ENCODE assay signal across 26 cellular contexts in the genomic region with DNA sequence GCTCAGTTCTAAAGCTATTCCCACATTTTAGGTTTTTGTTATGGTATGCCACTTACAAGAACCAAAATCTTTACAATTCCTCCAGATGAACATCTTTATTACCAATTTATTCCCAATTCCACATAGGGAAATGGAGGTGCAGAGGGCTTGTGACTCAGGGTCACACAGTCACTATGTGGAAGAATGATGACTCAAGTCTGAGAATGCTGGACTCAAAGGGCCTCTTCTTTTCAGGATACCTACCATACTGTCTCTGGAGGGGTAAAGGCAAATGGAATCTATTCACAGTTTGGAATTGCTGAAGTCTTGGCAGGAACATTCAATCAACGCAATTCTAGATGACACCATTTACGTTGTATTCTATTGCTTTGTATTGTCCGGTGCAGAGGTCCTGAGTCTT. TPM values are rescaled to one million over a fixed set of nuclear protein-coding genes. Genes with fewer than 3 reads are reported as not detected.
DNase-seq lines count a peak whose midpoint lies in the region; ATAC-seq, FAIRE-seq and TF ChIP-seq lines count a peak whose summit lies in the region.
"Had no signal": no experiment of that assay in that cellular context is flagged by ENCODE, and none has a peak within 500 bp of the region (broad histone marks: within the 10 kb centered on the region; RNA-seq: fewer than 3 reads in every experiment).

No MANE protein-coding gene starts in this region.

- peaks cover 27% of the 10 kb centered on the region for H3F3A ChIP-seq in SU-DHL-6 (ENCODE audit: insufficient read depth)

- intact Hi-C loops in left ventricle myocardium inferior (cut with micrococcal nuclease), result no loop called here
- intact Hi-C loops in testis (cut with DNase I; ENCODE audit: low total_unique reads), result no loop called here

- TF ChIP-seq POLR2A in testis (IDR thresholded peaks at IDR 0.05), result no peak

- H2AFZ ChIP-seq in SU-DHL-6 (ENCODE audit: low read depth, low read length, severe bottlenecking), result no peak overlapping the region
- no peak overlapping the region for H2AFZ ChIP-seq in keratinocyte (ENCODE audit: control insufficient read depth, low read length)
- H2AFZ ChIP-seq: hepatocyte had no signal

- H3K27me3 ChIP-seq in SU-DHL-6 (ENCODE audit: low read length) (no peaks in the 10 kb centered on the region), keratinocyte (ENCODE audit: control insufficient read depth, extremely low read depth, insufficient read depth, low read length) (no peaks in the 10 kb centered on the region), left ventricle myocardium inferior (ENCODE audit: low read depth) (peaks cover 8% of the 10 kb centered on the region), testis (no peaks in the 10 kb centered on the region)
- H3K27me3 ChIP-seq: dorsolateral prefrontal cortex, hepatocyte, upper lobe of right lung had no signal

- H3K27ac ChIP-seq in SU-DHL-6 (ENCODE audit: low read depth, low read length), result peak overlapping the region; percentile 85
- no peak overlapping the region for H3K27ac ChIP-seq in keratinocyte (ENCODE audit: control insufficient read depth, insufficient read depth, low read length)
- no peak overlapping the region for H3K27ac ChIP-seq in left ventricle myocardium inferior (replicated peaks)
- no peak overlapping the region for H3K27ac ChIP-seq in testis
- H3K27ac ChIP-seq: C4-2B, dorsolateral prefrontal cortex, hepatocyte, upper lobe of right lung had no signal

- no peak for ATAC-seq in GM19351 (IDR thresholded peaks at IDR 0.05; ENCODE audit: unreplicated experiment)
- ATAC-seq in HG03521 (IDR thresholded peaks at IDR 0.05; ENCODE audit: unreplicated experiment), result no peak
- ATAC-seq: left ventricle myocardium superior, natural killer cell, upper lobe of right lung had no signal

- dilution Hi-C loops in keratinocyte (cut with MboI; ENCODE audit: extremely low pct_ligation_motif_present, low sequenced_read_pairs), result no loop called here

- 88 to 95% methylated on average over 3 of the region's 3 CpGs for WGBS in testis, 2 donors

- no peaks in the 10 kb centered on the region for H3K9me1 ChIP-seq in keratinocyte (ENCODE audit: control insufficient read depth, extremely low read depth, insufficient read depth, low read length)

- H3K4me2 ChIP-seq in SU-DHL-6 (ENCODE audit: low read depth, low read length, poor library complexity, severe bottlenecking) (peak overlapping the region; percentile 74), keratinocyte (ENCODE audit: control insufficient read depth, extremely low read depth, insufficient read depth, low read depth, low read length) (no peak overlapping the region)
- H3K4me2 ChIP-seq: hepatocyte had no signal

- H4K20me1 ChIP-seq in SU-DHL-6 (ENCODE audit: low read depth, low read length) (no peaks in the 10 kb centered on the region), keratinocyte (ENCODE audit: control insufficient read depth, extremely low read depth, insufficient read depth, low read length) (no peaks in the 10 kb centered on the region)

- H3K9me3 ChIP-seq in SU-DHL-6 (ENCODE audit: insufficient read depth, low read length) (no peaks in the 10 kb centered on the region), keratinocyte (ENCODE audit: control insufficient read depth, low read depth, low read length) (no peaks in the 10 kb centered on the region), left ventricle myocardium inferior (replicated peaks) (no peaks in the 10 kb centered on the region), testis (no peaks in the 10 kb centered on the region)
- H3K9me3 ChIP-seq: upper lobe of right lung had no signal

- peak; percentile 52 for FAIRE-seq in keratinocyte (lab: Jason Lieb, UNC)

- TF ChIP-seq CTCF in SU-DHL-6 (IDR thresholded peaks at IDR 0.05; ENCODE audit: insufficient read depth, low read length, poor library complexity, severe bottlenecking), result no peak
- TF ChIP-seq CTCF in keratinocyte (optimal IDR thresholded peaks at IDR 0.05 in 1 of 3, IDR thresholded peaks at IDR 0.05 in 1 of 3, conservative IDR thresholded peaks at IDR 0.05 in 1 of 3; ENCODE audit: extremely low read depth in 1 of 3, insufficient read depth in 2 of 3, low read length in 3 of 3), result no peak
- TF ChIP-seq CTCF in left ventricle myocardium inferior (IDR thresholded peaks at IDR 0.05; ENCODE audit: borderline replicate concordance), result no peak
- no peak for TF ChIP-seq CTCF in testis (IDR thresholded peaks at IDR 0.05)

- DNase-seq in COLO829 (ENCODE audit: low spot score) (peak; percentile 70), HS-27A (ENCODE audit: low read depth) (peak; percentile 33), keratinocyte (ENCODE audit: low read depth, low spot score) (no peak), left ventricle myocardium inferior (no peak), testis (no peak)
- DNase-seq: activated CD4-positive, alpha-beta memory T cell treated with anti-CD3 and anti-CD28 coated beads for 36 hours; activated effector memory CD4-positive, alpha-beta T cell treated with Interleukin-2 at 50 U/mL for 16 hours; activated naive CD8-positive, alpha-beta T cell treated with anti-CD3 and anti-CD28 coated beads, Interleukin-2, amount 10 ng/mL, durations not matched to agents 7 days and 5 days; dorsolateral prefrontal cortex; GOT3; left ventricle myocardium superior; natural killer cell; NCI-H2029 treated with DMSO at 0.1 percent for 48 hours; NCI-H2227 treated with DMSO at 0.1 percent for 48 hours; NCI-H774; SHP77 treated with DMSO at 0.1 percent for 48 hours; substantia nigra; upper lobe of right lung had no signal

- H3K79me2 ChIP-seq in SU-DHL-6 (ENCODE audit: insufficient read depth, low read length), result peaks cover 48% of the 10 kb centered on the region
- H3K79me2 ChIP-seq in keratinocyte (ENCODE audit: control insufficient read depth, insufficient read depth, low read length), result no peaks in the 10 kb centered on the region
- H3K79me2 ChIP-seq: hepatocyte had no signal

- H3K36me3 ChIP-seq in SU-DHL-6 (ENCODE audit: low read length) (no peaks in the 10 kb centered on the region), keratinocyte (ENCODE audit: control insufficient read depth in 2 of 2, extremely low read depth in 1 of 2, insufficient read depth in 2 of 2, low read length in 2 of 2) (no peaks in the 10 kb centered on the region), left ventricle myocardium inferior (no peaks in the 10 kb centered on the region), testis (ENCODE audit: low read depth, missing control alignments) (no peaks in the 10 kb centered on the region)
- H3K36me3 ChIP-seq: upper lobe of right lung had no signal

- H3K9me2 ChIP-seq in SU-DHL-6 (replicated peaks; ENCODE audit: insufficient read depth, low read length), result no peaks in the 10 kb centered on the region

- peak overlapping the region; percentile 82 for H3K9ac ChIP-seq in SU-DHL-6 (ENCODE audit: low read length)
- no peak overlapping the region for H3K9ac ChIP-seq in keratinocyte (ENCODE audit: control insufficient read depth, extremely low read depth, insufficient read depth, low read length)

- peaks cover 10% of the 10 kb centered on the region for H3K4me1 ChIP-seq in keratinocyte (ENCODE audit: control insufficient read depth, extremely low read depth, insufficient read depth, low read length)
- no peaks in the 10 kb centered on the region for H3K4me1 ChIP-seq in left ventricle myocardium inferior
- H3K4me1 ChIP-seq in testis, result no peaks in the 10 kb centered on the region
- H3K4me1 ChIP-seq: upper lobe of right lung had no signal

- H3K4me3 ChIP-seq in SU-DHL-6 (ENCODE audit: insufficient read depth, low read length, poor library complexity, severe bottlenecking) (no peak overlapping the region), keratinocyte (ENCODE audit: control insufficient read depth in 2 of 3, extremely low read depth in 1 of 3, insufficient read depth in 2 of 3, low read depth in 1 of 3, low read length in 3 of 3) (no peak overlapping the region), left ventricle myocardium inferior (no peak overlapping the region), testis (no peak overlapping the region)
- H3K4me3 ChIP-seq: dorsolateral prefrontal cortex, hepatocyte, upper lobe of right lung had no signal

RNA-seq across cellular contexts. Expression of a gene that starts 48.2 kb away (rescaled TPM):
- polyA plus RNA-seq in keratinocyte, result 0.18 to 0.67 TPM (median 0.59 TPM) in 3 replicates
- polyA plus RNA-seq in keratinocyte (2011; ENCODE audit: low read depth), result not detected
- 0.12 and 0.27 TPM in 2 replicates for polyA plus RNA-seq in keratinocyte (2011; cell fraction: cytosol; rRNA removed)
- polyA plus RNA-seq in keratinocyte (2011; cell fraction: nucleus; rRNA removed), result 0.36 and 0.48 TPM in 2 replicates
- polyA plus RNA-seq in keratinocyte (2012; ENCODE audit: low replicate concordance), result 0.58 TPM in 1 of 2 replicates, not detected in the other
- 0.23 to 0.29 TPM in 2 of 3 replicates, not detected in the other for polyA minus RNA-seq in keratinocyte
- not detected for polyA minus RNA-seq in keratinocyte (2011; cell fraction: cytosol; rRNA and poly(A)+ RNA removed)
- polyA minus RNA-seq in keratinocyte (2011; cell fraction: nucleus; rRNA and poly(A)+ RNA removed), result not detected in 2 replicates
- total RNA-seq in left ventricle myocardium inferior, result not detected
- total RNA-seq in testis, result 1 to 10 TPM; 3.4 TPM
- 1.1 TPM for polyA plus RNA-seq in testis (ENCODE audit: insufficient read depth, low read depth, low replicate concordance)
- total RNA-seq: activated CD4-positive, alpha-beta memory T cell treated with anti-CD3 and anti-CD28 coated beads for 36 hours; activated naive CD8-positive, alpha-beta T cell treated with anti-CD3 and anti-CD28 coated beads, Interleukin-2, amount 10 ng/mL, durations not matched to agents 7 days and 5 days; fibroblast of villous mesenchyme; left ventricle myocardium superior; natural killer cell; OCI-LY7; osteoblast; upper lobe of right lung had no signal
- polyA plus RNA-seq: hepatocyte had no signal

RNA-seq across cellular contexts. Expression of a gene that starts 48.2 kb away (rescaled TPM):
- 18.6 to 27.2 TPM (median 20.6 TPM) in 3 replicates for polyA plus RNA-seq in keratinocyte
- 5.8 TPM for polyA plus RNA-seq in keratinocyte (2011; ENCODE audit: low read depth)
- 11.0 and 13.2 TPM in 2 replicates for polyA plus RNA-seq in keratinocyte (2011; cell fraction: cytosol; rRNA removed)
- 36.8 and 38.9 TPM in 2 replicates for polyA plus RNA-seq in keratinocyte (2011; cell fraction: nucleus; rRNA removed)
- polyA plus RNA-seq in keratinocyte (2012; ENCODE audit: low replicate concordance), result 7.6 and 16.1 TPM in 2 replicates
- 39.5 to 50.3 TPM (median 49.5 TPM) in 3 replicates for polyA minus RNA-seq in keratinocyte
- polyA minus RNA-seq in keratinocyte (2011; cell fraction: cytosol; rRNA and poly(A)+ RNA removed), result 30.9 TPM
- polyA minus RNA-seq in keratinocyte (2011; cell fraction: nucleus; rRNA and poly(A)+ RNA removed), result 39.6 and 47.2 TPM in 2 replicates
- 5.5 TPM for total RNA-seq in left ventricle myocardium inferior
- total RNA-seq in testis, result 10 to 100 TPM; 65.1 to 87.8 TPM
- polyA plus RNA-seq in testis (ENCODE audit: insufficient read depth, low read depth, low replicate concordance), result 23.7 TPM

Comparison
In these comparisons a context has a peak if more than half of its experiments do, and no peak if none do; other contexts are left out.
1. DNase-seq: peak in COLO829 (single experiment) and HS-27A (single experiment); none in keratinocyte (single experiment), left ventricle myocardium inferior (single experiment) and testis (single experiment).
2. RNA of a gene that starts 48.2 kb away (total RNA-seq): 65.1 to 87.8 TPM in testis; 5.5 TPM in left ventricle myocardium inferior (single experiment); every median in the first group is over 10 times any median in the second.